ENCODE assay signal across 25 cellular contexts in the genomic region with DNA sequence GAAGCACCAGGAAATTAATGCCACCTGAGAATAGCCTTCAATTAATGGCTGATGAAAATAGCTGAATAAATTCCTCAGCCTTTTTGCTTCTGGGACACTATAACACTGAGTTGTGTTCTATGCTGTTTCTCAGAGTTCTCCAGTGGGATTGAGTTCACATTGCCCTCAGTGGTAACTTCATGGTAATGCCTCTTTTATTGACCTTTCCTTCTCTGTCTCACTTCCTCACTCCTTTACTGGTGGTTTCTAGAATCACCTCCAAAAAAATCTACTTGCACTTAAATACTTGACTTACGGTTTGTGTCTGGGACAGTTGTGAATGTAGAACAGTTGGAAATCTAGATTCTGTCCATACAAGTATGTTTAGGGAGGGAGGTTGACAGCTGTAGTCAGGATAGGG.
"Had no signal": no experiment of that assay in that cellular context is flagged by ENCODE, and none has a peak within 500 bp of the region (broad histone marks: within the 10 kb centered on the region; RNA-seq: fewer than 3 reads in every experiment).

No MANE protein-coding gene starts in this region.

- H3K27ac Mint-ChIP-seq: dendritic cell treated with granulocyte-macrophage colony-stimulating factor and Interleukin-4, amounts not matched to agents 40 ng/mL and 50 ng/mL, for 4 days; effector memory CD8-positive, alpha-beta T cell; endodermal cell had no signal

- H3K27ac ChIP-seq: colonic mucosa, coronary artery, dorsolateral prefrontal cortex, epithelial cell of prostate, esophagus muscularis mucosa, esophagus squamous epithelium, foreskin keratinocyte, gastrocnemius medialis, gastroesophageal sphincter, heart left ventricle, heart right ventricle had no signal

- H3K4me3 Mint-ChIP-seq: dendritic cell treated with granulocyte-macrophage colony-stimulating factor and Interleukin-4, amounts not matched to agents 40 ng/mL and 50 ng/mL, for 4 days; effector memory CD8-positive, alpha-beta T cell; endodermal cell had no signal

- H3K27me3 Mint-ChIP-seq: dendritic cell treated with granulocyte-macrophage colony-stimulating factor and Interleukin-4, amounts not matched to agents 40 ng/mL and 50 ng/mL, for 4 days; effector memory CD8-positive, alpha-beta T cell had no signal

- DNase-seq: colonic mucosa; cortex of kidney; dermis blood vessel endothelial cell; dorsolateral prefrontal cortex; effector CD4-positive, alpha-beta T cell; effector CD8-positive, alpha-beta T cell; effector memory CD4-positive, alpha-beta T cell; effector memory CD8-positive, alpha-beta T cell; endodermal cell; erythroblast; esophagus squamous epithelium; foreskin fibroblast; foreskin keratinocyte; foreskin melanocyte; gastrocnemius medialis; glutamatergic neuron; head of caudate nucleus; heart left ventricle; heart right ventricle had no signal

- H3K36me3 ChIP-seq: colonic mucosa, esophagus muscularis mucosa, esophagus squamous epithelium, gastrocnemius medialis, gastroesophageal sphincter, heart left ventricle, heart right ventricle had no signal

- ATAC-seq: effector memory CD8-positive, alpha-beta T cell; esophagus mucosa; foreskin keratinocyte; gastrocnemius medialis; gastroesophageal sphincter; heart left ventricle; heart right ventricle had no signal

- H3K9me3 Mint-ChIP-seq: dendritic cell treated with granulocyte-macrophage colony-stimulating factor and Interleukin-4, amounts not matched to agents 40 ng/mL and 50 ng/mL, for 4 days; effector memory CD8-positive, alpha-beta T cell had no signal

- H3K9me3 ChIP-seq: colonic mucosa, esophagus muscularis mucosa, esophagus squamous epithelium, gastrocnemius medialis, gastroesophageal sphincter, heart left ventricle, heart right ventricle had no signal

- H3K4me3 ChIP-seq: colonic mucosa, coronary artery, dorsolateral prefrontal cortex, esophagus muscularis mucosa, esophagus squamous epithelium, gastrocnemius medialis, gastroesophageal sphincter, heart left ventricle, heart right ventricle had no signal

- H3K4me1 ChIP-seq: colonic mucosa, esophagus muscularis mucosa, esophagus squamous epithelium, foreskin keratinocyte, gastrocnemius medialis, gastroesophageal sphincter, heart left ventricle, heart right ventricle had no signal

- H3K27me3 ChIP-seq: colonic mucosa, esophagus muscularis mucosa, esophagus squamous epithelium, foreskin keratinocyte, gastrocnemius medialis, gastroesophageal sphincter had no signal
